In genomic region chr1:226945106-226945857, GRCh38 we compare ENCODE assay signal across 1 cellular context.
TF ChIP-seq lines count a peak whose summit lies in the region.

No MANE protein-coding gene starts in this region.

TF ChIP-seq in HepG2, 621 proteins besides CTCF, POLR2A, EP300 and RAD21 (continued from another document and continues in another):
- TF ChIP-seq GATAD1 (CRISPR knock-in tag; IDR thresholded peaks at IDR 0.05) (0 out of 2 replicates have a peak, but pooled peaks have one; percentile 43), ZNF513 (CRISPR knock-in tag; conservative IDR thresholded peaks at IDR 0.05) (no peak), ZBTB20 (CRISPR knock-in tag; IDR thresholded peaks at IDR 0.05; ENCODE audit: borderline replicate concordance, low read depth) (0 out of 2 replicates have a peak, but pooled peaks have one; percentile 19), PITX1 (CRISPR knock-in tag; IDR thresholded peaks at IDR 0.05) (peak; percentile 68; the same call in 1 of the 2 replicates), KLF9 (CRISPR knock-in tag; IDR thresholded peaks at IDR 0.05; ENCODE audit: low read depth) (no peak), ZBTB38 (CRISPR knock-in tag; IDR thresholded peaks at IDR 0.05) (peak; percentile 86), AKAP8 (CRISPR knock-in tag; IDR thresholded peaks at IDR 0.05) (peak; percentile 62; the same call in 1 of the 2 replicates), ATF3 (CRISPR knock-in tag; IDR thresholded peaks at IDR 0.05) (no peak), NFKB2 (CRISPR knock-in tag; IDR thresholded peaks at IDR 0.05; ENCODE audit: borderline replicate concordance) (peak; percentile 4; the same call in 1 of the 2 replicates), ZKSCAN8 (CRISPR knock-in tag; IDR thresholded peaks at IDR 0.05; ENCODE audit: borderline replicate concordance) (0 out of 2 replicates have a peak, but pooled peaks have one; percentile 46), TSC22D2 (CRISPR knock-in tag; IDR thresholded peaks at IDR 0.05; ENCODE audit: borderline replicate concordance) (peak; percentile 55; the same call in 1 of the 2 replicates), ERF (CRISPR knock-in tag; IDR thresholded peaks at IDR 0.05) (peak; percentile 82), MTA1 (CRISPR knock-in tag; IDR thresholded peaks at IDR 0.05; ENCODE audit: borderline replicate concordance) (peak; percentile 60; the same call in 1 of the 2 replicates), ZNF18 (CRISPR knock-in tag; IDR thresholded peaks at IDR 0.05; ENCODE audit: insufficient replicate concordance) (peak; percentile 94), ZNF414 (CRISPR knock-in tag; IDR thresholded peaks at IDR 0.05) (no peak), MTERF4 (CRISPR knock-in tag; IDR thresholded peaks at IDR 0.05) (0 out of 2 replicates have a peak, but pooled peaks have one; percentile 46), MXD1 (CRISPR knock-in tag; IDR thresholded peaks at IDR 0.05) (peak; percentile 68; the same call in 1 of the 2 replicates), TFAP4 (IDR thresholded peaks at IDR 0.05; ENCODE audit: borderline replicate concordance, low read depth) (peak; percentile 96), KLF16 (CRISPR knock-in tag; IDR thresholded peaks at IDR 0.05) (peak in 1 of 2 experiments; percentile 74; a peak in 2 of 4 replicates), MYC (CRISPR knock-in tag; IDR thresholded peaks at IDR 0.05; ENCODE audit: borderline replicate concordance) (peak; percentile 92; the same call in 1 of the 2 replicates), ELF3 (CRISPR knock-in tag; IDR thresholded peaks at IDR 0.05) (peak; percentile 46), TCF7 (IDR thresholded peaks at IDR 0.05; ENCODE audit: low read depth) (peak; percentile 12; the same call in 1 of the 2 replicates), SAP130 (CRISPR knock-in tag; IDR thresholded peaks at IDR 0.05; ENCODE audit: low read depth) (peak; percentile 95), MNT (IDR thresholded peaks at IDR 0.05) (peak; percentile 92), ZNF317 (CRISPR knock-in tag; IDR thresholded peaks at IDR 0.05) (0 out of 2 replicates have a peak, but pooled peaks have one; percentile 52), NFE2L1 (CRISPR knock-in tag; IDR thresholded peaks at IDR 0.05; ENCODE audit: borderline replicate concordance) (no peak), ZBTB26 (CRISPR knock-in tag; IDR thresholded peaks at IDR 0.05; ENCODE audit: borderline replicate concordance) (peak; percentile 9; the same call in 1 of the 2 replicates), HDAC1 (CRISPR knock-in tag; IDR thresholded peaks at IDR 0.05) (peak; percentile 60; the same call in 1 of the 2 replicates), ZNF629 (CRISPR knock-in tag; conservative IDR thresholded peaks at IDR 0.05) (0 out of 2 replicates have a peak, but pooled peaks have one; percentile 5), ZNF318 (CRISPR knock-in tag; IDR thresholded peaks at IDR 0.05) (peak; percentile 47; the same call in 1 of the 2 replicates), KDM1A (CRISPR knock-in tag; IDR thresholded peaks at IDR 0.05) (no peak; the same call in 1 of the 2 replicates), BCL6 (CRISPR knock-in tag; IDR thresholded peaks at IDR 0.05) (peak; percentile 52; the same call in 1 of the 2 replicates), PLSCR1 (CRISPR knock-in tag; IDR thresholded peaks at IDR 0.05; ENCODE audit: borderline replicate concordance) (no peak), RXRB (CRISPR knock-in tag; IDR thresholded peaks at IDR 0.05; ENCODE audit: borderline replicate concordance) (peak; percentile 74), NRL (CRISPR knock-in tag; IDR thresholded peaks at IDR 0.05; ENCODE audit: borderline replicate concordance) (0 out of 2 replicates have a peak, but pooled peaks have one; percentile 58)
